In the genomic region with DNA sequence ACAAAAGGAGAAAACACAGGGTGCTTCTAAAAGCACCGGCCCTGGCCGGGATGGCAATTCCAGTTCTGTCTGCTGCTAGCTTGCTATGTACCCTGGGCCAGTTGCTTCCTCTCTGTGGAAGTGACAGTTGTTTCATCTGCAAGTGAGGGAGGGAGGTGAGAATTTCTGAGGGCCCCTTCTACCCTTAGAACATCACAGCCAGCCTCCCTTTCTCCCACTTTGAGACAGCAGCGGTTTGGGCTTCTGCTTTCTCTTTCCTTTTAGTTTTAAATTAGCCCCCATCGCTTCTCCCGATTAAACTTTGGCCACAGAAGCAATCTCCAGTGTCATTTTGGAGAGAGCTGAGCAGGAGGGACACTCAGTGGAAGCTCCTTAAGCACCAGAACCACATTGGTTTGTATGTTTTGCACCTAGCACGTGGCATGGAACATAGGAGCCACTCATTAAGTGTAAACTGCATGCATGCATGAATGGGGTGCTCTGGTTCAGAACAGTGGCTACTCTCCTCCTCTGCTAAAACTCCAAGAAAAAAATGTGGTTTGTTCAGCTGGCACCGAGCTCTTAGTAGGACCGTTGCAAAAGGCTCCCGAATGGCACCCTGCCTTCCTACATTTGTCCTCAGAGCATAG, we compare ENCODE assay signal across 8 cellular contexts. TPM values are rescaled to one million over a fixed set of nuclear protein-coding genes. Genes with fewer than 3 reads are reported as not detected.
DNase-seq lines count a peak whose midpoint lies in the region; ATAC-seq and TF ChIP-seq lines count a peak whose summit lies in the region.

No MANE protein-coding gene starts in this region.

- no peak overlapping the region for H3K4me3 ChIP-seq in subcutaneous abdominal adipose tissue (ENCODE audit: low read depth in 1 of 5, low read length in 5 of 5)

- H3K27me3 Mint-ChIP-seq in activated CD8-positive, alpha-beta T cell treated with anti-CD3 and anti-CD28 coated beads, Interleukin-2, amount 10 ng/mL, durations not matched to agents 7 days and 5 days (ENCODE audit: low read depth): no peaks in the 10 kb centered on the region

- peak overlapping the region; percentile 42 for H3K4me3 Mint-ChIP-seq in activated CD8-positive, alpha-beta T cell treated with anti-CD3 and anti-CD28 coated beads, Interleukin-2, amount 10 ng/mL, durations not matched to agents 7 days and 5 days

- peak; percentile 41 for ATAC-seq in HG02973 (IDR thresholded peaks at IDR 0.05; ENCODE audit: unreplicated experiment)
- ATAC-seq in activated CD8-positive, alpha-beta T cell treated with anti-CD3 and anti-CD28 coated beads, Interleukin-2, amount 10 ng/mL, durations not matched to agents 7 days and 5 days: peak; percentile 59

- H3K9me3 ChIP-seq in subcutaneous abdominal adipose tissue (ENCODE audit: control insufficient read depth in 5 of 5, low read length in 5 of 5): no peaks in the 10 kb centered on the region

- peaks cover 26 to 86% (median 75%) of the 10 kb centered on the region in 5 donors for H3K4me1 ChIP-seq in subcutaneous abdominal adipose tissue (ENCODE audit: control insufficient read depth in 5 of 5, insufficient read depth in 5 of 5, low read length in 5 of 5)

- POLR2A ChIA-PET in activated CD8-positive, alpha-beta T cell treated with anti-CD3 and anti-CD28 coated beads, Interleukin-2, amount 10 ng/mL, durations not matched to agents 7 days and 5 days (lab: Charles Lee): interaction anchor here (0.6 to 1.8 kb wide), 11 partner anchors 12 to 116 kb away, joined by 3 to 7 read pairs (median 3); no protein-coding TSS in a partner anchor
- POLR2A ChIA-PET in HEK293T (lab: Yijun Ruan, JAX): no interaction called here

- CTCF ChIA-PET in activated CD8-positive, alpha-beta T cell treated with anti-CD3 and anti-CD28 coated beads, Interleukin-2, amount 10 ng/mL, durations not matched to agents 7 days and 5 days (lab: Charles Lee): interaction anchor here (0.8 to 4.4 kb wide), 12 partner anchors 9 to 113 kb away, joined by 3 to 40 read pairs (median 6); a partner anchor contains a TSS
- CTCF ChIA-PET in HEK293T (lab: Yijun Ruan, JAX): interaction anchor here (0.7 to 1.5 kb wide), 5 partner anchors 16 to 51 kb away, joined by 3 to 6 read pairs (median 4); no protein-coding TSS in a partner anchor

- H3K9me3 Mint-ChIP-seq in activated CD8-positive, alpha-beta T cell treated with anti-CD3 and anti-CD28 coated beads, Interleukin-2, amount 10 ng/mL, durations not matched to agents 7 days and 5 days (ENCODE audit: insufficient read depth): no peaks in the 10 kb centered on the region

- peaks cover 66% of the 10 kb centered on the region for H3K36me3 Mint-ChIP-seq in activated CD8-positive, alpha-beta T cell treated with anti-CD3 and anti-CD28 coated beads, Interleukin-2, amount 10 ng/mL, durations not matched to agents 7 days and 5 days (ENCODE audit: low read depth)

- no peak overlapping the region for H3K9ac ChIP-seq in subcutaneous abdominal adipose tissue (ENCODE audit: low read length in 5 of 5)

- H3K27me3 ChIP-seq in subcutaneous abdominal adipose tissue (ENCODE audit: control insufficient read depth in 5 of 5, insufficient read depth in 4 of 5, low read length in 5 of 5): no peaks in the 10 kb centered on the region

- H3K4me1 Mint-ChIP-seq in activated CD8-positive, alpha-beta T cell treated with anti-CD3 and anti-CD28 coated beads, Interleukin-2, amount 10 ng/mL, durations not matched to agents 7 days and 5 days (ENCODE audit: low read depth): peaks cover 76% of the 10 kb centered on the region

- peak overlapping the region; percentile 80 for H3K27ac Mint-ChIP-seq in activated CD8-positive, alpha-beta T cell treated with anti-CD3 and anti-CD28 coated beads, Interleukin-2, amount 10 ng/mL, durations not matched to agents 7 days and 5 days

- DNase-seq in activated naive CD4-positive, alpha-beta T cell treated with Interleukin-2 at 50 U/mL for 16 hours: peak; percentile 37
- no peak for DNase-seq in activated naive CD4-positive, alpha-beta T cell (lab: John Stamatoyannopoulos, UW)
- DNase-seq in activated CD8-positive, alpha-beta T cell treated with anti-CD3 and anti-CD28 coated beads, Interleukin-2, amount 10 ng/mL, durations not matched to agents 7 days and 5 days: peak; percentile 59
- DNase-seq in HEK293T (ENCODE audit: extremely low spot score) (no peak), H4 (ENCODE audit: low spot score) (no peak)
- no peak for DNase-seq in effector CD8-positive, alpha-beta T cell (lab: John Stamatoyannopoulos, UW)

- H3K27ac ChIP-seq in subcutaneous abdominal adipose tissue (ENCODE audit: low read depth, low read length): peak overlapping the region; percentile 98

- H3K36me3 ChIP-seq in subcutaneous abdominal adipose tissue (ENCODE audit: control insufficient read depth in 5 of 5, insufficient read depth in 5 of 5, low read length in 5 of 5): peaks cover 0 to 38% (median 21%) of the 10 kb centered on the region in 5 donors

TF ChIP-seq in HEK293T, 16 proteins besides CTCF, POLR2A, EP300 and RAD21:
- TF ChIP-seq TARDBP (IDR thresholded peaks at IDR 0.05) (no peak), ELF4 (IDR thresholded peaks at IDR 0.05) (no peak), HDGF (IDR thresholded peaks at IDR 0.05; ENCODE audit: borderline replicate concordance) (no peak), LEF1 (IDR thresholded peaks at IDR 0.05; ENCODE audit: borderline replicate concordance) (no peak), FOXM1 (IDR thresholded peaks at IDR 0.05; ENCODE audit: borderline replicate concordance) (no peak), ARNT (IDR thresholded peaks at IDR 0.05) (no peak), NFRKB (IDR thresholded peaks at IDR 0.05) (no peak), FOXA1 (IDR thresholded peaks at IDR 0.05) (no peak), BHLHE40 (IDR thresholded peaks at IDR 0.05; ENCODE audit: borderline replicate concordance) (no peak), ZNF384 (IDR thresholded peaks at IDR 0.05) (no peak), FOXK2 (IDR thresholded peaks at IDR 0.05) (no peak), CTBP1 (IDR thresholded peaks at IDR 0.05; ENCODE audit: borderline replicate concordance) (no peak)
- TF ChIP-seq, protein P1, sequence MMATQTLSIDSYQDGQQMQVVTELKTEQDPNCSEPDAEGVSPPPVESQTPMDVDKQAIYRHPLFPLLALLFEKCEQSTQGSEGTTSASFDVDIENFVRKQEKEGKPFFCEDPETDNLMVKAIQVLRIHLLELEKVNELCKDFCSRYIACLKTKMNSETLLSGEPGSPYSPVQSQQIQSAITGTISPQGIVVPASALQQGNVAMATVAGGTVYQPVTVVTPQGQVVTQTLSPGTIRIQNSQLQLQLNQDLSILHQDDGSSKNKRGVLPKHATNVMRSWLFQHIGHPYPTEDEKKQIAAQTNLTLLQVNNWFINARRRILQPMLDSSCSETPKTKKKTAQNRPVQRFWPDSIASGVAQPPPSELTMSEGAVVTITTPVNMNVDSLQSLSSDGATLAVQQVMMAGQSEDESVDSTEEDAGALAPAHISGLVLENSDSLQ (IDR thresholded peaks at IDR 0.05): no peak
TF ChIP-seq in HEK293T: peak in this region for 0.

RNA-seq across cellular contexts. Expression of a gene that starts 17.5 kb away (rescaled TPM):
- 100 to 1,000 TPM; 132 to 138 TPM for total RNA-seq in activated CD8-positive, alpha-beta T cell treated with anti-CD3 and anti-CD28 coated beads, Interleukin-2, amount 10 ng/mL, durations not matched to agents 7 days and 5 days
- 38.7 and 41.9 TPM in 2 replicates for total RNA-seq in H4 (2014; rRNA removed; shearing (Covaris generic))

RNA-seq across cellular contexts. Expression of a gene that starts 59.3 kb away (rescaled TPM):
- total RNA-seq in activated CD8-positive, alpha-beta T cell treated with anti-CD3 and anti-CD28 coated beads, Interleukin-2, amount 10 ng/mL, durations not matched to agents 7 days and 5 days: 100 to 1,000 TPM; 481 to 495 TPM
- total RNA-seq in H4 (2014; rRNA removed; shearing (Covaris generic)): 113 and 131 TPM in 2 replicates

Comparison
In these comparisons a context has a peak if more than half of its experiments do, and no peak if none do; other contexts are left out.
1. DNase-seq: peak in activated naive CD4-positive, alpha-beta T cell treated with Interleukin-2 at 50 U/mL for 16 hours (single experiment) and activated CD8-positive, alpha-beta T cell treated with anti-CD3 and anti-CD28 coated beads, Interleukin-2, amount 10 ng/mL, durations not matched to agents 7 days and 5 days (single experiment); none in activated naive CD4-positive, alpha-beta T cell (0 of 4), HEK293T (single experiment), effector CD8-positive, alpha-beta T cell (single experiment) and H4 (single experiment).